In genomic region chr19:9835507-9835949, GRCh38 we compare ENCODE assay signal across 8 cellular contexts. TPM values are rescaled to one million over a fixed set of nuclear protein-coding genes. Genes with fewer than 3 reads are reported as not detected.
DNase-seq lines count a peak whose midpoint lies in the region; ATAC-seq and FAIRE-seq lines count a peak whose summit lies in the region.

No MANE protein-coding gene starts in this region.

- ATAC-seq in activated T-cell treated with anti-CD3 and anti-CD28 coated beads, Interleukin-2, amount 50 U/mL, for 4 hours = peak; percentile 2 to 11
- ATAC-seq in HG03571 (IDR thresholded peaks at IDR 0.05; ENCODE audit: unreplicated experiment) = peak; percentile 20
- peak; percentile 0 for ATAC-seq in central memory CD8-positive, alpha-beta T cell (replicated peaks; ENCODE audit: extremely low read depth, poor library complexity, severe bottlenecking)

- peaks cover 3% of the 10 kb centered on the region for H3K36me3 Mint-ChIP-seq in activated T-cell treated with anti-CD3 and anti-CD28 coated beads, Interleukin-2, amount 50 U/mL, for 4 hours (ENCODE audit: insufficient read depth)
- peaks cover 27% of the 10 kb centered on the region for H3K36me3 Mint-ChIP-seq in central memory CD8-positive, alpha-beta T cell (ENCODE audit: insufficient read depth)

- peak overlapping the region; percentile 44 for H3K9ac ChIP-seq in muscle layer of colon (ENCODE audit: low read length)

- no peak for FAIRE-seq in HTR-8/SVneo (lab: Jason Lieb, UNC)

- H3K9me3 ChIP-seq in muscle layer of colon (ENCODE audit: low read length) = no peaks in the 10 kb centered on the region

- peak overlapping the region; percentile 75 for H3K27ac Mint-ChIP-seq in central memory CD8-positive, alpha-beta T cell (ENCODE audit: low read depth)

- peak overlapping the region; percentile 76 for H3K27ac ChIP-seq in muscle layer of colon (ENCODE audit: low read depth, low read length)

- H3K4me3 Mint-ChIP-seq in activated T-cell treated with anti-CD3 and anti-CD28 coated beads, Interleukin-2, amount 50 U/mL, for 4 hours = peak overlapping the region; percentile 90
- peak overlapping the region; percentile 85 for H3K4me3 Mint-ChIP-seq in central memory CD8-positive, alpha-beta T cell

- no peaks in the 10 kb centered on the region for H3K27me3 Mint-ChIP-seq in activated T-cell treated with anti-CD3 and anti-CD28 coated beads, Interleukin-2, amount 50 U/mL, for 4 hours (ENCODE audit: low read depth)
- no peaks in the 10 kb centered on the region for H3K27me3 Mint-ChIP-seq in central memory CD8-positive, alpha-beta T cell

- H3K4me1 Mint-ChIP-seq in activated T-cell treated with anti-CD3 and anti-CD28 coated beads, Interleukin-2, amount 50 U/mL, for 4 hours (ENCODE audit: low read depth) = peaks cover 15% of the 10 kb centered on the region
- H3K4me1 Mint-ChIP-seq in central memory CD8-positive, alpha-beta T cell = peaks cover 19% of the 10 kb centered on the region

- peaks cover 17% of the 10 kb centered on the region for H3K36me3 ChIP-seq in muscle layer of colon (ENCODE audit: insufficient read depth, low read length)

- no peak for DNase-seq in activated T-cell treated with anti-CD3 and anti-CD28 coated beads, Interleukin-2, amount 50 U/mL, for 4 hours
- DNase-seq in activated T-cell treated with anti-CD3 and anti-CD28 coated beads for 4 hours = no peak
- DNase-seq in central memory CD8-positive, alpha-beta T cell (ENCODE audit: low spot score in 2 of 2) = no peak
- no peak for DNase-seq in HTR-8/SVneo (ENCODE audit: insufficient read length, low spot score)
- DNase-seq in stimulated activated CD4-positive, alpha-beta T cell treated with anti-CD3 and anti-CD28 coated beads, Interleukin-4, amount 100 ng/mL, for 1 hour = no peak
- DNase-seq in NCI-H524 treated with DMSO at 0.1 percent for 48 hours (lab: John Stamatoyannopoulos, UW) = no peak

- peak overlapping the region; percentile 73 to 85 for H3K4me3 ChIP-seq in muscle layer of colon (ENCODE audit: low read depth in 1 of 2, low read length in 2 of 2)

- H3K27me3 ChIP-seq in muscle layer of colon (ENCODE audit: control insufficient read depth in 1 of 2, insufficient read depth in 2 of 2, low read length in 2 of 2) = no peaks in the 10 kb centered on the region

- H3K4me1 ChIP-seq in muscle layer of colon (ENCODE audit: insufficient read depth, low read length) = peaks cover 23% of the 10 kb centered on the region

- no peaks in the 10 kb centered on the region for H3K9me3 Mint-ChIP-seq in activated T-cell treated with anti-CD3 and anti-CD28 coated beads, Interleukin-2, amount 50 U/mL, for 4 hours
- no peaks in the 10 kb centered on the region for H3K9me3 Mint-ChIP-seq in central memory CD8-positive, alpha-beta T cell

RNA-seq across cellular contexts. Expression of gene PIN1, which starts 0.4 kb away (rescaled TPM):
- 10 to 100 TPM; 95.8 to 99.4 (median 97.9) TPM for total RNA-seq in activated T-cell treated with anti-CD3 and anti-CD28 coated beads, Interleukin-2, amount 50 U/mL, for 4 hours

RNA-seq across cellular contexts. Expression of gene UBL5, which starts 7.8 kb away (rescaled TPM):
- total RNA-seq in activated T-cell treated with anti-CD3 and anti-CD28 coated beads, Interleukin-2, amount 50 U/mL, for 4 hours = 100 to 1,000 TPM; 323 to 345 (median 343) TPM

RNA-seq across cellular contexts. Expression of gene FBXL12, which starts 16.6 kb away (rescaled TPM):
- total RNA-seq in activated T-cell treated with anti-CD3 and anti-CD28 coated beads, Interleukin-2, amount 50 U/mL, for 4 hours = 10 to 100 TPM; 20.8 to 22.7 (median 22.3) TPM
